In genomic region chr2:53787911-53788289, GRCh38 we compare ENCODE assay signal across 8 cellular contexts. TPM values are rescaled to one million over a fixed set of nuclear protein-coding genes. Genes with fewer than 3 reads are reported as not detected.
DNase-seq lines count a peak whose midpoint lies in the region; ATAC-seq and TF ChIP-seq lines count a peak whose summit lies in the region.

No MANE protein-coding gene starts in this region.

- H3K4me1 Mint-ChIP-seq in chondrocyte (ENCODE audit: low read depth), result peaks cover 61% of the 10 kb centered on the region
- peaks cover 37 to 78% (median 64%) of the 10 kb centered on the region in 7 donors for H3K4me1 Mint-ChIP-seq in naive thymus-derived CD4-positive, alpha-beta T cell

- CTCF ChIA-PET in naive thymus-derived CD4-positive, alpha-beta T cell (lab: Charles Lee), result interaction anchor here (0.8 kb wide), 1 partner anchor 562 kb away, joined by 3 read pairs; no protein-coding TSS in a partner anchor

- ATAC-seq in naive thymus-derived CD4-positive, alpha-beta T cell, result no peak
- ATAC-seq in HG02759 (IDR thresholded peaks at IDR 0.05; ENCODE audit: unreplicated experiment) (no peak), GM21423 (IDR thresholded peaks at IDR 0.05; ENCODE audit: unreplicated experiment) (no peak), GM18861 (IDR thresholded peaks at IDR 0.05; ENCODE audit: unreplicated experiment) (no peak)

- POLR2A ChIA-PET in naive thymus-derived CD4-positive, alpha-beta T cell (lab: Charles Lee), result interaction anchor here (0.5 to 5.2 kb wide), 7 partner anchors 9 to 1434 kb away, joined by 3 to 59 read pairs (median 3); partner anchors contain the start of gene CHAC2

- DNase-seq in BE2C, result no peak
- no peak for DNase-seq in Jurkat, Clone E6-1 (ENCODE audit: low read depth, low spot score)
- no peak for DNase-seq in chondrocyte (ENCODE audit: low spot score)
- DNase-seq in naive thymus-derived CD4-positive, alpha-beta T cell, result no peak
- DNase-seq in NCI-H524 (lab: John Stamatoyannopoulos, UW), result no peak

- H3K36me3 Mint-ChIP-seq in chondrocyte (ENCODE audit: low read depth), result peaks cover 2% of the 10 kb centered on the region
- H3K36me3 Mint-ChIP-seq in naive thymus-derived CD4-positive, alpha-beta T cell, result peaks cover 0 to 6% (median 2%) of the 10 kb centered on the region in 5 donors

- no peaks in the 10 kb centered on the region for H3K9me3 Mint-ChIP-seq in chondrocyte (ENCODE audit: low read depth)
- no peaks in the 10 kb centered on the region for H3K9me3 Mint-ChIP-seq in naive thymus-derived CD4-positive, alpha-beta T cell

- H3K27ac Mint-ChIP-seq in chondrocyte (ENCODE audit: unreplicated experiment), result peak overlapping the region; percentile 97
- H3K27ac Mint-ChIP-seq in naive thymus-derived CD4-positive, alpha-beta T cell, result peak overlapping the region; percentile 81 to 99 (median 96)

- H3K27me3 Mint-ChIP-seq in chondrocyte (ENCODE audit: low read depth), result no peaks in the 10 kb centered on the region
- no peaks in the 10 kb centered on the region for H3K27me3 Mint-ChIP-seq in naive thymus-derived CD4-positive, alpha-beta T cell

- no peaks in the 10 kb centered on the region; the same call in 1 of the 2 replicates for H3K36me3 ChIP-seq in BE2C
- peaks cover 0 to 12% (median 0%) of the 10 kb centered on the region in 3 experiments for H3K36me3 ChIP-seq in naive thymus-derived CD4-positive, alpha-beta T cell (ENCODE audit: control insufficient read depth in 2 of 3, insufficient read depth in 3 of 3, low read length in 3 of 3)

- peak overlapping the region; percentile 99 for H3K4me3 Mint-ChIP-seq in chondrocyte (ENCODE audit: unreplicated experiment)
- peak overlapping the region; percentile 88 to 99 (median 98) for H3K4me3 Mint-ChIP-seq in naive thymus-derived CD4-positive, alpha-beta T cell

- H3K27ac ChIP-seq in naive thymus-derived CD4-positive, alpha-beta T cell (ENCODE audit: low read depth, low read length), result peak overlapping the region; percentile 82

- no peaks in the 10 kb centered on the region for H3K27me3 ChIP-seq in BE2C
- no peaks in the 10 kb centered on the region for H3K27me3 ChIP-seq in naive thymus-derived CD4-positive, alpha-beta T cell (ENCODE audit: control insufficient read depth in 2 of 2, insufficient read depth in 2 of 2, low read length in 2 of 2)

- intact Hi-C loops in naive thymus-derived CD4-positive, alpha-beta T cell (cut with micrococcal nuclease), result loop anchor here (1.0 to 10.0 kb wide), 17 partner anchors 13 to 1829 kb away; partner anchors contain the start of genes ACYP2 (in 2 of the 2), EML6 (in 2 of the 2), PPP4R3B (in 2 of the 2) and CFAP36 (in 1 of the 2)

- H3K4me3 ChIP-seq in BE2C (ENCODE audit: low read depth, low read length), result peak overlapping the region; percentile 88
- peak overlapping the region; percentile 94 for H3K4me3 ChIP-seq in Jurkat, Clone E6-1 (ENCODE audit: low read length)
- H3K4me3 ChIP-seq in naive thymus-derived CD4-positive, alpha-beta T cell (ENCODE audit: low read length), result peak overlapping the region; percentile 66

- no peaks in the 10 kb centered on the region for H3K4me1 ChIP-seq in BE2C
- peaks cover 14 to 16% of the 10 kb centered on the region in 2 donors for H3K4me1 ChIP-seq in naive thymus-derived CD4-positive, alpha-beta T cell (ENCODE audit: control insufficient read depth in 2 of 2, insufficient read depth in 2 of 2, low read length in 2 of 2)

- no peak for TF ChIP-seq CTCF in BE2C (IDR thresholded peaks at IDR 0.05; ENCODE audit: low read depth, low read length)
- TF ChIP-seq CTCF in chondrocyte (IDR thresholded peaks at IDR 0.05), result no peak

- H3K9me3 ChIP-seq in BE2C, result no peaks in the 10 kb centered on the region
- no peaks in the 10 kb centered on the region for H3K9me3 ChIP-seq in naive thymus-derived CD4-positive, alpha-beta T cell (ENCODE audit: control insufficient read depth in 2 of 3, low read length in 3 of 3)

RNA-seq across cellular contexts. Expression of gene ERLEC1, which starts 1.1 kb away (rescaled TPM):
- polyA plus RNA-seq in BE2C (2012; ENCODE audit: insufficient read depth, insufficient read length, low read depth), result 13.0 TPM
- 29.3 TPM for polyA plus RNA-seq in Jurkat, Clone E6-1 (2012; ENCODE audit: insufficient read depth, insufficient read length)
- 71.4 to 93.4 TPM (median 71.6 TPM) in 3 replicates for total RNA-seq in chondrocyte
- 10 to 100 TPM; 13.3 to 30.1 (median 26.3) TPM for total RNA-seq in naive thymus-derived CD4-positive, alpha-beta T cell
- polyA plus RNA-seq in naive thymus-derived CD4-positive, alpha-beta T cell, result 10 to 100 TPM; 23.4 to 26.0 TPM

RNA-seq across cellular contexts. Expression of gene ASB3, which starts 1.1 kb away (rescaled TPM):
- polyA plus RNA-seq in BE2C (2012; ENCODE audit: insufficient read depth, insufficient read length, low read depth), result 7.5 TPM
- 32.0 TPM for polyA plus RNA-seq in Jurkat, Clone E6-1 (2012; ENCODE audit: insufficient read depth, insufficient read length)
- total RNA-seq in chondrocyte, result 18.9 to 28.4 TPM (median 20.9 TPM) in 3 replicates
- total RNA-seq in naive thymus-derived CD4-positive, alpha-beta T cell, result 10 to 100 TPM; 24.9 to 43.2 (median 34.5) TPM
- polyA plus RNA-seq in naive thymus-derived CD4-positive, alpha-beta T cell, result 10 to 100 TPM; 15.0 to 18.9 TPM

RNA-seq across cellular contexts. Expression of gene CHAC2, which starts 20.3 kb away (rescaled TPM):
- polyA plus RNA-seq in BE2C (2012; ENCODE audit: insufficient read depth, insufficient read length, low read depth), result 2.1 TPM
- 20.4 TPM for polyA plus RNA-seq in Jurkat, Clone E6-1 (2012; ENCODE audit: insufficient read depth, insufficient read length)
- 2.7 to 3.0 TPM (median 2.9 TPM) in 3 replicates for total RNA-seq in chondrocyte
- 10 to 100 TPM in 1 of 5 experiments, 1 to 10 TPM in 3, under 1 TPM in 1; 0.29 to 12.1 (median 1.2) TPM for total RNA-seq in naive thymus-derived CD4-positive, alpha-beta T cell
- 1 to 10 TPM; 4.9 to 6.0 TPM for polyA plus RNA-seq in naive thymus-derived CD4-positive, alpha-beta T cell
